In the genomic region with DNA sequence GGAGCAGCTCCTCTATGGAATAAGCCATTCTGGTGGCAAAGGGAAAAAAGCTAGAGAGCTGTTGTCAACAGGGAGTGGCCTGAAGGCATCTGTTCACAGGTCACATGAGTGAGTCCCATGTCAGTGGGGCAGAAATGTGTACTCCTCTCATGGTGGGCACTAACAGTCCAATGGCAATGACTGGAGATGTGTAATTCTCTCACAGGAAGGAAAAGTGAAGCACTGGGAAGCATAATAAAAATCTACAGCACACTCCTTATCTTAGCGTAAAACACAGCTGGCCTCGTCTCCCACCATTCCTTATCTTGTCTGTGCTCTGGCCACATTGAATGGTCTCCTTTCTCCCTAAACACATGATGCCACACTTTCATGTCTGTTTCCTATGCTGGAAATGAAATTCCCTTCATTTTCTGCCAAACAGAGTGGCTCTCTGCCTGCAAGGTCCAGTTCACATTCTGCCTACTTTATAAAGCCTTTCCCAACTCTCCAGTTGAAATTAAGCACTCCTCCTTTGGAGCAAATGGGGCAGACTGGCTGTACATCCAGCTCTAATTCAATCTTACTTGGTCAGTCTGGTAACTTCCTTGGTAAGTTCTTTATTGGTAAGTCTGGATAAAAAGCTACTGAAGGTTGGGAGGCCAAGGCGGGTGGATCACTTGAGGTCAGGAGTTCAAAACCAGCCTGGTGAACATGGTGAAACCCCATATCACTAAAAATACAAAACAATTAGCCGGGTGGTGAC, we compare ENCODE assay signal across 1 cellular context.
A peak's percentile ranks its signal among the peaks of the same experiment; 100 is the strongest.
TF ChIP-seq lines count a peak whose summit lies in the region.

No MANE protein-coding gene starts in this region.

TF ChIP-seq in K562, 482 proteins besides CTCF, POLR2A, EP300 and RAD21 (continued from another document and continues in another):
- TF ChIP-seq, protein P1, sequence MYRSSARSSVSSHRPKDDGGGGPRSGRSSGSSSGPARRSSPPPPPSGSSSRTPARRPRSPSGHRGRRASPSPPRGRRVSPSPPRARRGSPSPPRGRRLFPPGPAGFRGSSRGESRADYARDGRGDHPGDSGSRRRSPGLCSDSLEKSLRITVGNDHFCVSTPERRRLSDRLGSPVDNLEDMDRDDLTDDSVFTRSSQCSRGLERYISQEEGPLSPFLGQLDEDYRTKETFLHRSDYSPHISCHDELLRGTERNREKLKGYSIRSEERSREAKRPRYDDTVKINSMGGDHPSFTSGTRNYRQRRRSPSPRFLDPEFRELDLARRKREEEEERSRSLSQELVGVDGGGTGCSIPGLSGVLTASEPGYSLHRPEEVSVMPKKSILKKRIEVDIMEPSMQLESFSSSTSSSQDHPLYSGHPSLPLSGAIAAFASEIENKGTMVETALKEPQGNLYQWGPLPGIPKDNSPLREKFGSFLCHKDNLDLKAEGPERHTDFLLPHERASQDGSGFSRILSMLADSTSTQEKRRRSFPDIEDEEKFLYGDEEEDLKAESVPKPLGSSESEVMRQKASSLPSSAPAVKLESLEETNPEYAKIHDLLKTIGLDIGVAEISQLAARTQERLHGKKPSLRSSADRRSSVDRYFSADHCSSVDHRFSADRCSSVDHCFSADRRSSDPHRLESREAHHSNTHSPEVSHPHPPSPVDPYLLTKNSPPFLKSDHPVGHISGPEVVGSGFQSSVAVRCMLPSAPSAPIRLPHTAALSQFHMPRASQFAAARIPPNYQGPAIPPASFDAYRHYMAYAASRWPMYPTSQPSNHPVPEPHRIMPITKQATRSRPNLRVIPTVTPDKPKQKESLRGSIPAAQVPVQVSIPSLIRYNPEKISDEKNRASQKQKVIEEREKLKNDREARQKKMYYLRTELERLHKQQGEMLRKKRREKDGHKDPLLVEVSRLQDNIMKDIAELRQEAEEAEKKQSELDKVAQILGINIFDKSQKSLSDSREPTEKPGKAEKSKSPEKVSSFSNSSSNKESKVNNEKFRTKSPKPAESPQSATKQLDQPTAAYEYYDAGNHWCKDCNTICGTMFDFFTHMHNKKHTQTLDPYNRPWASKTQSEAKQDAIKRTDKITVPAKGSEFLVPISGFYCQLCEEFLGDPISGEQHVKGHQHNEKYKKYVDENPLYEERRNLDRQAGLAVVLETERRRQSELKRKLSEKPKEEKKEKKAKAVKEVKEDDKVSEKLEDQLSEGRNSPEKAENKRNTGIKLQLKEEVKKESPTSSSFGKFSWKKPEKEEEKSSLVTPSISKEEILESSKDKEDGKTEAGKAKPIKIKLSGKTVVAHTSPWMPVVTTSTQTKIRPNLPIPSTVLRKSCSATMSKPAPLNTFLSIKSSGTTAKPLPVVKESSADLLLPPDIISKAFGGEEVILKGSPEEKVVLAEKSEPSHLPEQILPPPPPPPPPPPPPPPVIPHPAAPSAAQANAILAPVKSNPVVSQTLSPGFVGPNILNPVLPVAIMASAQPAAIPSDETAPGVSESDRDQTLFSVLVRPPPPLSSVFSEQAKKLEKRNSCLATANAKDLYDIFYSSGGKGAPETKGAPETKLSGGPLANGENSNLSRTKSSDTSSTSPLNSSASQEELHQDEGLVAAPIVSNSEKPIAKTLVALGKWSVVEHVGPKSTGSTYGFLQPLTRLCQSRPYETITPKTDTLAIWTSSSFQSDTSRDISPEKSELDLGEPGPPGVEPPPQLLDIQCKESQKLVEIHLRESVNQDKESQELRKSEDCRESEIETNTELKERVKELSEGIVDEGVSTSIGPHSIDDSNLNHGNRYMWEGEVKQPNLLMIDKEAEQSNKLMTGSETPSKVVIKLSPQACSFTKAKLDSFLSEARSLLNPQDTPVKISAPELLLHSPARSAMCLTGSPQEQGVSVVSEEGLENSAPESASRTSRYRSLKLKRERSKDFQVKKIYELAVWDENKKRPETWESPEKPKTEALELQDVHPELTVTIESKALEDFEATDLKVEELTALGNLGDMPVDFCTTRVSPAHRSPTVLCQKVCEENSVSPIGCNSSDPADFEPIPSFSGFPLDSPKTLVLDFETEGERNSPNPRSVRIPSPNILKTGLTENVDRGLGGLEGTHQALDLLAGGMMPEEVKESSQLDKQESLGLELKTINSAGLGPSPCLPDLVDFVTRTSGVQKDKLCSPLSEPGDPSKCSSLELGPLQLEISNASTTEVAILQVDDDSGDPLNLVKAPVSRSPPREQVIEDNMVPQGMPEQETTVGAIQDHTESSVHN (IDR thresholded peaks at IDR 0.05; ENCODE audit: borderline replicate concordance in 1 of 2, low read depth in 1 of 2): peak in 1 of 2 experiments; percentile 79; a peak in 2 of 4 replicates
- TF ChIP-seq SIN3B (IDR thresholded peaks at IDR 0.05; ENCODE audit: low read depth) (no peak), PHB (CRISPR knock-in tag; IDR thresholded peaks at IDR 0.05) (no peak), KAT7 (CRISPR knock-in tag; IDR thresholded peaks at IDR 0.05; ENCODE audit: borderline replicate concordance) (peak; percentile 61; the same call in 1 of the 2 replicates), MIER1 (IDR thresholded peaks at IDR 0.05; ENCODE audit: low read depth) (no peak), E2F3 (CRISPR knock-in tag; IDR thresholded peaks at IDR 0.05) (no peak), ZNF79 (CRISPR knock-in tag; IDR thresholded peaks at IDR 0.05; ENCODE audit: low read depth) (no peak), TCF7 (IDR thresholded peaks at IDR 0.05; ENCODE audit: borderline replicate concordance) (no peak), HMG20B (CRISPR knock-in tag; IDR thresholded peaks at IDR 0.05) (no peak), NRF1 (conservative IDR thresholded peaks at IDR 0.05 in 1 of 2, IDR thresholded peaks at IDR 0.05 in 1 of 2) (0 out of 4 replicates have a peak, but pooled peaks of 1 of the 2 experiments have one; percentile 24), GTF2E2 (tag; IDR thresholded peaks at IDR 0.05) (peak; percentile 41; the same call in 1 of the 2 replicates), STAT5A (IDR thresholded peaks at IDR 0.05; ENCODE audit: borderline replicate concordance, low read length) (peak; percentile 93), ZNF133 (CRISPR knock-in tag; IDR thresholded peaks at IDR 0.05) (no peak), ZNF184 (CRISPR knock-in tag; IDR thresholded peaks at IDR 0.05) (no peak), ZNF551 (CRISPR knock-in tag; IDR thresholded peaks at IDR 0.05) (no peak), EGR1 (conservative IDR thresholded peaks at IDR 0.05) (peak; percentile 63), SMAD2 (IDR thresholded peaks at IDR 0.05; ENCODE audit: low read depth, low read length) (no peak), DDX20 (tag; IDR thresholded peaks at IDR 0.05; ENCODE audit: low read depth) (peak; percentile 44; the same call in 1 of the 2 replicates), ZNF589 (CRISPR knock-in tag; IDR thresholded peaks at IDR 0.05; ENCODE audit: low read depth) (peak; percentile 96), PHF8 (IDR thresholded peaks at IDR 0.05; ENCODE audit: borderline replicate concordance, low read length) (no peak), POLR2AphosphoS2 (IDR thresholded peaks at IDR 0.05; ENCODE audit: low read length) (no peak), NONO (IDR thresholded peaks at IDR 0.05; ENCODE audit: low read depth in 2 of 2, low read length in 1 of 2) (peak in 1 of 2 experiments; percentile 50; a peak in 1 of 4 replicates), BDP1 (IDR thresholded peaks at IDR 0.05; ENCODE audit: insufficient read depth, insufficient read length) (no peak), DMBX1 (CRISPR knock-in tag; IDR thresholded peaks at IDR 0.05; ENCODE audit: borderline replicate concordance) (peak; percentile 91), NCOA6 (IDR thresholded peaks at IDR 0.05) (peak; percentile 59; the same call in 1 of the 2 replicates), ARHGAP35 (IDR thresholded peaks at IDR 0.05; ENCODE audit: partially characterized antibody) (no peak), ZFP36 (IDR thresholded peaks at IDR 0.05; ENCODE audit: low read depth, low read length, partially characterized antibody) (no peak), MAFF (IDR thresholded peaks at IDR 0.05; ENCODE audit: low read length) (no peak), ZBTB7A (IDR thresholded peaks at IDR 0.05; ENCODE audit: borderline replicate concordance, control insufficient read depth, low read depth, low read length) (no peak)
- TF ChIP-seq, protein P2, sequence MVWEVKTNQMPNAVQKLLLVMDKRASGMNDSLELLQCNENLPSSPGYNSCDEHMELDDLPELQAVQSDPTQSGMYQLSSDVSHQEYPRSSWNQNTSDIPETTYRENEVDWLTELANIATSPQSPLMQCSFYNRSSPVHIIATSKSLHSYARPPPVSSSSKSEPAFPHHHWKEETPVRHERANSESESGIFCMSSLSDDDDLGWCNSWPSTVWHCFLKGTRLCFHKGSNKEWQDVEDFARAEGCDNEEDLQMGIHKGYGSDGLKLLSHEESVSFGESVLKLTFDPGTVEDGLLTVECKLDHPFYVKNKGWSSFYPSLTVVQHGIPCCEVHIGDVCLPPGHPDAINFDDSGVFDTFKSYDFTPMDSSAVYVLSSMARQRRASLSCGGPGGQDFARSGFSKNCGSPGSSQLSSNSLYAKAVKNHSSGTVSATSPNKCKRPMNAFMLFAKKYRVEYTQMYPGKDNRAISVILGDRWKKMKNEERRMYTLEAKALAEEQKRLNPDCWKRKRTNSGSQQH (CRISPR knock-in tag; IDR thresholded peaks at IDR 0.05): peak; percentile 75; the same call in 1 of the 2 replicates
- TF ChIP-seq, protein P3, sequence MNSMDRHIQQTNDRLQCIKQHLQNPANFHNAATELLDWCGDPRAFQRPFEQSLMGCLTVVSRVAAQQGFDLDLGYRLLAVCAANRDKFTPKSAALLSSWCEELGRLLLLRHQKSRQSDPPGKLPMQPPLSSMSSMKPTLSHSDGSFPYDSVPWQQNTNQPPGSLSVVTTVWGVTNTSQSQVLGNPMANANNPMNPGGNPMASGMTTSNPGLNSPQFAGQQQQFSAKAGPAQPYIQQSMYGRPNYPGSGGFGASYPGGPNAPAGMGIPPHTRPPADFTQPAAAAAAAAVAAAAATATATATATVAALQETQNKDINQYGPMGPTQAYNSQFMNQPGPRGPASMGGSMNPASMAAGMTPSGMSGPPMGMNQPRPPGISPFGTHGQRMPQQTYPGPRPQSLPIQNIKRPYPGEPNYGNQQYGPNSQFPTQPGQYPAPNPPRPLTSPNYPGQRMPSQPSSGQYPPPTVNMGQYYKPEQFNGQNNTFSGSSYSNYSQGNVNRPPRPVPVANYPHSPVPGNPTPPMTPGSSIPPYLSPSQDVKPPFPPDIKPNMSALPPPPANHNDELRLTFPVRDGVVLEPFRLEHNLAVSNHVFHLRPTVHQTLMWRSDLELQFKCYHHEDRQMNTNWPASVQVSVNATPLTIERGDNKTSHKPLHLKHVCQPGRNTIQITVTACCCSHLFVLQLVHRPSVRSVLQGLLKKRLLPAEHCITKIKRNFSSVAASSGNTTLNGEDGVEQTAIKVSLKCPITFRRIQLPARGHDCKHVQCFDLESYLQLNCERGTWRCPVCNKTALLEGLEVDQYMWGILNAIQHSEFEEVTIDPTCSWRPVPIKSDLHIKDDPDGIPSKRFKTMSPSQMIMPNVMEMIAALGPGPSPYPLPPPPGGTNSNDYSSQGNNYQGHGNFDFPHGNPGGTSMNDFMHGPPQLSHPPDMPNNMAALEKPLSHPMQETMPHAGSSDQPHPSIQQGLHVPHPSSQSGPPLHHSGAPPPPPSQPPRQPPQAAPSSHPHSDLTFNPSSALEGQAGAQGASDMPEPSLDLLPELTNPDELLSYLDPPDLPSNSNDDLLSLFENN (IDR thresholded peaks at IDR 0.05; ENCODE audit: low read depth in 2 of 2, low read length in 2 of 2): peak in 1 of 2 experiments; percentile 95; a peak in 2 of 4 replicates
- TF ChIP-seq, protein P4, sequence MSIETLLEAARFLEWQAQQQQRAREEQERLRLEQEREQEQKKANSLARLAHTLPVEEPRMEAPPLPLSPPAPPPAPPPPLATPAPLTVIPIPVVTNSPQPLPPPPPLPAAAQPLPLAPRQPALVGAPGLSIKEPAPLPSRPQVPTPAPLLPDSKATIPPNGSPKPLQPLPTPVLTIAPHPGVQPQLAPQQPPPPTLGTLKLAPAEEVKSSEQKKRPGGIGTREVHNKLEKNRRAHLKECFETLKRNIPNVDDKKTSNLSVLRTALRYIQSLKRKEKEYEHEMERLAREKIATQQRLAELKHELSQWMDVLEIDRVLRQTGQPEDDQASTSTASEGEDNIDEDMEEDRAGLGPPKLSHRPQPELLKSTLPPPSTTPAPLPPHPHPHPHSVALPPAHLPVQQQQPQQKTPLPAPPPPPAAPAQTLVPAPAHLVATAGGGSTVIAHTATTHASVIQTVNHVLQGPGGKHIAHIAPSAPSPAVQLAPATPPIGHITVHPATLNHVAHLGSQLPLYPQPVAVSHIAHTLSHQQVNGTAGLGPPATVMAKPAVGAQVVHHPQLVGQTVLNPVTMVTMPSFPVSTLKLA (conservative IDR thresholded peaks at IDR 0.05): peak; percentile 44 to 72
- TF ChIP-seq, protein P5, sequence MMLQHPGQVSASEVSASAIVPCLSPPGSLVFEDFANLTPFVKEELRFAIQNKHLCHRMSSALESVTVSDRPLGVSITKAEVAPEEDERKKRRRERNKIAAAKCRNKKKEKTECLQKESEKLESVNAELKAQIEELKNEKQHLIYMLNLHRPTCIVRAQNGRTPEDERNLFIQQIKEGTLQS (IDR thresholded peaks at IDR 0.05): peak; percentile 54
- TF ChIP-seq, protein P5 (CRISPR knock-in tag; conservative IDR thresholded peaks at IDR 0.05): no peak
- TF ChIP-seq, protein P6, sequence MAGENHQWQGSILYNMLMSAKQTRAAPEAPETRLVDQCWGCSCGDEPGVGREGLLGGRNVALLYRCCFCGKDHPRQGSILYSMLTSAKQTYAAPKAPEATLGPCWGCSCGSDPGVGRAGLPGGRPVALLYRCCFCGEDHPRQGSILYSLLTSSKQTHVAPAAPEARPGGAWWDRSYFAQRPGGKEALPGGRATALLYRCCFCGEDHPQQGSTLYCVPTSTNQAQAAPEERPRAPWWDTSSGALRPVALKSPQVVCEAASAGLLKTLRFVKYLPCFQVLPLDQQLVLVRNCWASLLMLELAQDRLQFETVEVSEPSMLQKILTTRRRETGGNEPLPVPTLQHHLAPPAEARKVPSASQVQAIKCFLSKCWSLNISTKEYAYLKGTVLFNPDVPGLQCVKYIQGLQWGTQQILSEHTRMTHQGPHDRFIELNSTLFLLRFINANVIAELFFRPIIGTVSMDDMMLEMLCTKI (IDR thresholded peaks at IDR 0.05; ENCODE audit: partially characterized antibody): no peak
- TF ChIP-seq, protein P7, sequence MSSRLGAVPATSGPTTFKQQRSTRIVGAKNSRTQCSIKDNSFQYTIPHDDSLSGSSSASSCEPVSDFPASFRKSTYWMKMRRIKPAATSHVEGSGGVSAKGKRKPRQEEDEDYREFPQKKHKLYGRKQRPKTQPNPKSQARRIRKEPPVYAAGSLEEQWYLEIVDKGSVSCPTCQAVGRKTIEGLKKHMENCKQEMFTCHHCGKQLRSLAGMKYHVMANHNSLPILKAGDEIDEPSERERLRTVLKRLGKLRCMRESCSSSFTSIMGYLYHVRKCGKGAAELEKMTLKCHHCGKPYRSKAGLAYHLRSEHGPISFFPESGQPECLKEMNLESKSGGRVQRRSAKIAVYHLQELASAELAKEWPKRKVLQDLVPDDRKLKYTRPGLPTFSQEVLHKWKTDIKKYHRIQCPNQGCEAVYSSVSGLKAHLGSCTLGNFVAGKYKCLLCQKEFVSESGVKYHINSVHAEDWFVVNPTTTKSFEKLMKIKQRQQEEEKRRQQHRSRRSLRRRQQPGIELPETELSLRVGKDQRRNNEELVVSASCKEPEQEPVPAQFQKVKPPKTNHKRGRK (tag; IDR thresholded peaks at IDR 0.05): no peak
- TF ChIP-seq, protein P8, sequence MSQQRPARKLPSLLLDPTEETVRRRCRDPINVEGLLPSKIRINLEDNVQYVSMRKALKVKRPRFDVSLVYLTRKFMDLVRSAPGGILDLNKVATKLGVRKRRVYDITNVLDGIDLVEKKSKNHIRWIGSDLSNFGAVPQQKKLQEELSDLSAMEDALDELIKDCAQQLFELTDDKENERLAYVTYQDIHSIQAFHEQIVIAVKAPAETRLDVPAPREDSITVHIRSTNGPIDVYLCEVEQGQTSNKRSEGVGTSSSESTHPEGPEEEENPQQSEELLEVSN (IDR thresholded peaks at IDR 0.05; ENCODE audit: borderline replicate concordance in 1 of 2, extremely low read depth in 1 of 2, insufficient read depth in 1 of 2, insufficient read length in 1 of 2, low read depth in 1 of 2, low read length in 1 of 2, poor library complexity in 1 of 2, severe bottlenecking in 1 of 2): peak in 1 of 2 experiments; percentile 27
